ENCODE assay signal across 29 cellular contexts in the genomic region with DNA sequence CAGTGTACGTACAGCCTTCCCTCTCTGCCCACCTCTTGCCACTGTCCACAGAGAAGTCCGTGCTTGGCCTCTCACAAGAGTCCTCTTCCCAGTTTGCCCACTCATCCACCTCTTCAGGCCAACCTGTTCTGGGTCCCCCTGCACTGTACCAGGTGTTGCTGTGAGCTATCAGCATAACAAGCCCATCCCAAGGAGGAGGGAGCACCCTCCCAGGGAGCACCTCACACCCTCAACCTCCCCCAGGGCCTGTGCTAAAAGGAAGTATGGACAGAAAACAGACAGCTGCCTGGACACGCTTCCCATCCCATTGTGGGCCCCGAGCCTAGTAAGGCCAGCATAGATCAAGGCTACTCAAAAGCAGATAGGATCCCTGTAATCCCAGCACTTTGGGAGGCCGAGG.
"Had no signal": no experiment of that assay in that cellular context is flagged by ENCODE, and none has a peak within 500 bp of the region (broad histone marks: within the 10 kb centered on the region; RNA-seq: fewer than 3 reads in every experiment).

No MANE protein-coding gene starts in this region.

- H3K4me1 ChIP-seq: ascending aorta, esophagus squamous epithelium had no signal

- H3K27ac ChIP-seq: ascending aorta, brain microvascular endothelial cell, epithelial cell of prostate, esophagus squamous epithelium, gastroesophageal sphincter had no signal

- ATAC-seq: activated naive CD4-positive, alpha-beta T cell treated with anti-CD3 and anti-CD28 coated beads, Interleukin-2, amount 50 U/mL, for 72 hours; activated T-cell treated with anti-CD3 and anti-CD28 coated beads, Interleukin-2, amount 50 U/mL, for 72 hours; effector memory CD8-positive, alpha-beta T cell; gastroesophageal sphincter had no signal

- H3K4me1 Mint-ChIP-seq: activated CD4-positive, alpha-beta memory T cell treated with anti-CD3 and anti-CD28 coated beads, Interleukin-2, amount 10 ng/mL, durations not matched to agents 7 days and 5 days; activated CD4-positive, alpha-beta T cell treated with anti-CD3 and anti-CD28 coated beads, Interleukin-2, amount 10 ng/mL, durations not matched to agents 7 days and 5 days; activated naive CD4-positive, alpha-beta T cell treated with anti-CD3 and anti-CD28 coated beads, Interleukin-2, amount 10 ng/mL, durations not matched to agents 7 days and 5 days; activated naive CD8-positive, alpha-beta T cell treated with anti-CD3 and anti-CD28 coated beads, Interleukin-2, amount 10 ng/mL, durations not matched to agents 7 days and 5 days; central memory CD8-positive, alpha-beta T cell had no signal

- DNase-seq: activated CD4-positive, alpha-beta memory T cell treated with anti-CD3 and anti-CD28 coated beads, Interleukin-2, amount 10 ng/mL, durations not matched to agents 7 days and 5 days; activated CD4-positive, alpha-beta T cell treated with anti-CD3 and anti-CD28 coated beads for 1 hour; activated CD4-positive, alpha-beta T cell treated with anti-CD3 and anti-CD28 coated beads for 4 hours; activated CD4-positive, alpha-beta T cell treated with anti-CD3 and anti-CD28 coated beads, Interleukin-2, amount 10 ng/mL, durations not matched to agents 7 days and 5 days; activated CD4-positive, alpha-beta T cell treated with anti-CD3 and anti-CD28 coated beads, Interleukin-2, amount 50 U/mL, for 4 hours; activated CD8-positive, alpha-beta memory T cell treated with anti-CD3 and anti-CD28 coated beads, Interleukin-2, amount 50 U/mL, for 48 hours; activated gamma-delta T cell; activated naive CD4-positive, alpha-beta T cell; activated naive CD4-positive, alpha-beta T cell treated with anti-CD3 and anti-CD28 coated beads, Interleukin-2, amount 10 ng/mL, durations not matched to agents 7 days and 5 days; activated naive CD8-positive, alpha-beta T cell treated with anti-CD3 and anti-CD28 coated beads, Interleukin-2, amount 10 ng/mL, durations not matched to agents 7 days and 5 days; activated T-cell treated with anti-CD3 and anti-CD28 coated beads for 4 hours; activated T-cell treated with anti-CD3 and anti-CD28 coated beads, Interleukin-2, amount 50 U/mL, for 24 hours; activated T-cell treated with anti-CD3 and anti-CD28 coated beads, Interleukin-2, amount 50 U/mL, for 72 hours; brain microvascular endothelial cell; cortex of kidney; dermis blood vessel endothelial cell; effector CD4-positive, alpha-beta T cell; effector memory CD8-positive, alpha-beta T cell; esophagus squamous epithelium; foreskin melanocyte; T-helper 2 cell had no signal

- FAIRE-seq: bronchial epithelial cell, endometrium, endothelial cell of umbilical vein had no signal

- H3K27ac Mint-ChIP-seq: activated CD4-positive, alpha-beta memory T cell treated with anti-CD3 and anti-CD28 coated beads, Interleukin-2, amount 10 ng/mL, durations not matched to agents 7 days and 5 days; activated CD4-positive, alpha-beta T cell treated with anti-CD3 and anti-CD28 coated beads, Interleukin-2, amount 10 ng/mL, durations not matched to agents 7 days and 5 days; activated naive CD4-positive, alpha-beta T cell treated with anti-CD3 and anti-CD28 coated beads, Interleukin-2, amount 10 ng/mL, durations not matched to agents 7 days and 5 days; activated naive CD4-positive, alpha-beta T cell treated with anti-CD3 and anti-CD28 coated beads, Interleukin-2, amount 50 U/mL, for 72 hours; activated naive CD8-positive, alpha-beta T cell treated with anti-CD3 and anti-CD28 coated beads, Interleukin-2, amount 10 ng/mL, durations not matched to agents 7 days and 5 days; activated T-cell treated with anti-CD3 and anti-CD28 coated beads, Interleukin-2, amount 50 U/mL, for 24 hours; activated T-cell treated with anti-CD3 and anti-CD28 coated beads, Interleukin-2, amount 50 U/mL, for 72 hours; effector memory CD8-positive, alpha-beta T cell had no signal

- H3K4me3 Mint-ChIP-seq: activated CD4-positive, alpha-beta memory T cell treated with anti-CD3 and anti-CD28 coated beads, Interleukin-2, amount 10 ng/mL, durations not matched to agents 7 days and 5 days; activated CD4-positive, alpha-beta T cell treated with anti-CD3 and anti-CD28 coated beads, Interleukin-2, amount 10 ng/mL, durations not matched to agents 7 days and 5 days; activated naive CD4-positive, alpha-beta T cell treated with anti-CD3 and anti-CD28 coated beads, Interleukin-2, amount 10 ng/mL, durations not matched to agents 7 days and 5 days; activated naive CD8-positive, alpha-beta T cell treated with anti-CD3 and anti-CD28 coated beads, Interleukin-2, amount 10 ng/mL, durations not matched to agents 7 days and 5 days; activated T-cell treated with anti-CD3 and anti-CD28 coated beads, Interleukin-2, amount 50 U/mL, for 24 hours; activated T-cell treated with anti-CD3 and anti-CD28 coated beads, Interleukin-2, amount 50 U/mL, for 72 hours; central memory CD8-positive, alpha-beta T cell; effector memory CD8-positive, alpha-beta T cell had no signal

- H3K4me3 ChIP-seq: ascending aorta, esophagus squamous epithelium, gastroesophageal sphincter had no signal

- H3K36me3 ChIP-seq: ascending aorta, brain microvascular endothelial cell, esophagus squamous epithelium, gastroesophageal sphincter had no signal

- H3K27me3 ChIP-seq: ascending aorta, brain microvascular endothelial cell, esophagus squamous epithelium, gastroesophageal sphincter had no signal

- H3K36me3 Mint-ChIP-seq: activated naive CD4-positive, alpha-beta T cell treated with anti-CD3 and anti-CD28 coated beads, Interleukin-2, amount 10 ng/mL, durations not matched to agents 7 days and 5 days; activated naive CD4-positive, alpha-beta T cell treated with anti-CD3 and anti-CD28 coated beads, Interleukin-2, amount 50 U/mL, for 72 hours; activated naive CD8-positive, alpha-beta T cell treated with anti-CD3 and anti-CD28 coated beads, Interleukin-2, amount 10 ng/mL, durations not matched to agents 7 days and 5 days had no signal

- H3K27me3 Mint-ChIP-seq: activated CD4-positive, alpha-beta memory T cell treated with anti-CD3 and anti-CD28 coated beads, Interleukin-2, amount 10 ng/mL, durations not matched to agents 7 days and 5 days; activated CD4-positive, alpha-beta T cell treated with anti-CD3 and anti-CD28 coated beads, Interleukin-2, amount 10 ng/mL, durations not matched to agents 7 days and 5 days; activated naive CD4-positive, alpha-beta T cell treated with anti-CD3 and anti-CD28 coated beads, Interleukin-2, amount 10 ng/mL, durations not matched to agents 7 days and 5 days; activated naive CD8-positive, alpha-beta T cell treated with anti-CD3 and anti-CD28 coated beads, Interleukin-2, amount 10 ng/mL, durations not matched to agents 7 days and 5 days; activated T-cell treated with anti-CD3 and anti-CD28 coated beads, Interleukin-2, amount 50 U/mL, for 24 hours; central memory CD8-positive, alpha-beta T cell had no signal

- H3K9me3 ChIP-seq: ascending aorta, esophagus squamous epithelium had no signal
